8 cellular contexts compared by ENCODE assay signal in the genomic region with DNA sequence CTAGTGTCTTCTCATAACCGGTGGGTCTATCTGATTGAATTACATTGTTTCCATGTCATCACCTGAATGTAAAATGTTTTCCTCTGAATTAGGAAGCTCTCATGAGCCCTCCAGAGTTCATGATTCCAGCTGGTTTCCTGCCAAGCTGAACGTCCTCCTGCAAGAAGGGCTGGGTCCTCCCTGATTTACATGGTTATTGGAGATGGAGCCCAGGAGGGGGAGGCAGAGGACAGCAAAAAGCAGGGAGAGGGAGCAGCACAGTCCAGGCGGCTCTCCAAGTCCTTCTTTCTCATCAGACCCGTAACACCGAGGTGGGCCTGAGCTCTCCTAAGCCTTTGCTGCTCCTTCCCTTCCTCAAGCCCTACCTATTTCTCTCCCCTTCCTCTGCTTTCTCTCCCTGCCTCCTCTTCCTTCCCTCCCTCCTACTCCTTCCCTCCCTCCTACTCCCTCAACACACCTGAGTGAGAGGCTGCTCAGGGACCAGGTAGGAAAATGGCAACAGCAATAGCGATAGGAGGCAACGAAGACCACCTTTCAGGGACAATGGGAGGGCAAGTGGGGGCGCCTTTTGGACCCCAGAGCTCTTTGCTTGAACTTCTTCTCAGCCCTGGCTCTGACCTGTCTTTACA.
DNase-seq lines count a peak whose midpoint lies in the region; ATAC-seq and TF ChIP-seq lines count a peak whose summit lies in the region.

No MANE protein-coding gene starts in this region.

- H3K27ac ChIP-seq in suprapubic skin, result no peak overlapping the region

- WGBS in suprapubic skin, result 18% methylated on average over 8 of the region's 8 CpGs

- peaks cover 5% of the 10 kb centered on the region for H3K4me1 ChIP-seq in suprapubic skin

- TF ChIP-seq CTCF in suprapubic skin (IDR thresholded peaks at IDR 0.05), result peak; percentile 26 to 47

- no peaks in the 10 kb centered on the region for H3K36me3 ChIP-seq in suprapubic skin

- H3K9me3 ChIP-seq in suprapubic skin, result peaks cover 2% of the 10 kb centered on the region

- H3K27me3 ChIP-seq in suprapubic skin, result no peaks in the 10 kb centered on the region

- H3K4me3 ChIP-seq in suprapubic skin, result no peak overlapping the region

- no peak for TF ChIP-seq EP300 in suprapubic skin (IDR thresholded peaks at IDR 0.05)

- no peak for ATAC-seq in GM19328 (IDR thresholded peaks at IDR 0.05; ENCODE audit: unreplicated experiment)

- peak; percentile 9 for DNase-seq in activated CD4-positive, alpha-beta T cell treated with anti-CD3 and anti-CD28 coated beads for 48 hours
- DNase-seq in activated CD4-positive, alpha-beta T cell treated with anti-CD3 and anti-CD28 coated beads for 4 hours, result no peak
- peak; percentile 53 for DNase-seq in NCI-H2107 (lab: John Stamatoyannopoulos, UW)
- DNase-seq in astrocyte of the hippocampus (ENCODE audit: low read depth, low spot score), result peak; percentile 88
- DNase-seq in iPS-NIHi11 (ENCODE audit: low spot score), result peak; percentile 80
- DNase-seq in suprapubic skin (ENCODE audit: low spot score in 2 of 2), result no peak
- no peak for DNase-seq in middle frontal gyrus (ENCODE audit: extremely low spot score, low spot score)

- no peak for TF ChIP-seq POLR2A in suprapubic skin (IDR thresholded peaks at IDR 0.05)

Comparison
In these comparisons a context has a peak if more than half of its experiments do, and no peak if none do; other contexts are left out.
1. DNase-seq: peak in activated CD4-positive, alpha-beta T cell treated with anti-CD3 and anti-CD28 coated beads for 48 hours (single experiment), NCI-H2107 (single experiment), astrocyte of the hippocampus (single experiment) and iPS-NIHi11 (single experiment); none in activated CD4-positive, alpha-beta T cell treated with anti-CD3 and anti-CD28 coated beads for 4 hours (0 of 2), suprapubic skin (0 of 2) and middle frontal gyrus (single experiment).